In genomic region chr2:124035001-124035400, GRCh38 we compare ENCODE assay signal across 36 cellular contexts. TPM values are rescaled to one million over a fixed set of nuclear protein-coding genes. Genes with fewer than 3 reads are reported as not detected.
"Had no signal": no experiment of that assay in that cellular context is flagged by ENCODE, and none has a peak within 500 bp of the region (broad histone marks: within the 10 kb centered on the region; RNA-seq: fewer than 3 reads in every experiment).

No MANE protein-coding gene starts in this region.

- H3K36me3 Mint-ChIP-seq: activated naive CD8-positive, alpha-beta T cell treated with anti-CD3 and anti-CD28 coated beads for 36 hours had no signal

- H3K27me3 ChIP-seq: body of pancreas, MG63, SJCRH30 had no signal

- H3K9me3 ChIP-seq: body of pancreas, MG63, SJCRH30 had no signal

- H3K4me1 Mint-ChIP-seq: activated CD4-positive, alpha-beta T cell treated with anti-CD3 and anti-CD28 coated beads, Interleukin-2, amount 10 ng/mL, durations not matched to agents 24 days and 14 days; activated naive CD8-positive, alpha-beta T cell treated with anti-CD3 and anti-CD28 coated beads for 36 hours; activated T-helper 17 cell treated with anti-CD3 and anti-CD28 coated beads, Interleukin-2, amount 50 U/mL, for 72 hours had no signal

- H3K27me3 Mint-ChIP-seq: activated CD4-positive, alpha-beta T cell treated with anti-CD3 and anti-CD28 coated beads, Interleukin-2, amount 10 ng/mL, durations not matched to agents 24 days and 14 days; activated T-helper 17 cell treated with anti-CD3 and anti-CD28 coated beads, Interleukin-2, amount 50 U/mL, for 72 hours had no signal

- H3K4me2 ChIP-seq: PC-9 had no signal

- H3K36me3 ChIP-seq: MG63, SJCRH30, WERI-Rb-1 had no signal

- H3K4me3 ChIP-seq: body of pancreas, K562, MG63, PC-9, SJCRH30, SK-N-MC had no signal

- H3K4me1 ChIP-seq: body of pancreas, SJCRH30 had no signal

- DNase-seq: activated CD4-positive, alpha-beta T cell treated with anti-CD3 and anti-CD28 coated beads for 1 hour; activated CD4-positive, alpha-beta T cell treated with anti-CD3 and anti-CD28 coated beads, Interleukin-2, amount 10 ng/mL, durations not matched to agents 24 days and 14 days; activated CD4-positive, alpha-beta T cell treated with anti-CD3 and anti-CD28 coated beads, Interleukin-2, amount 50 U/mL, for 4 hours; activated CD4-positive, CD25-positive, alpha-beta regulatory T cell; activated CD8-positive, alpha-beta T cell treated with anti-CD3 and anti-CD28 coated beads for 36 hours; activated effector memory CD4-positive, alpha-beta T cell treated with anti-CD3 and anti-CD28 coated beads, Interleukin-2, amount 50 U/mL, for 16 hours; activated naive CD4-positive, alpha-beta T cell; activated naive CD4-positive, alpha-beta T cell treated with anti-CD3 and anti-CD28 coated beads, Interleukin-2, amount 50 U/mL, for 16 hours; activated naive CD8-positive, alpha-beta T cell treated with anti-CD3 and anti-CD28 coated beads for 36 hours; activated T-cell treated with anti-CD3 and anti-CD28 coated beads, Interleukin-2, amount 50 U/mL, for 1 hour; activated T-cell treated with anti-CD3 and anti-CD28 coated beads, Interleukin-2, amount 50 U/mL, for 72 hours; amygdala; body of pancreas; central memory CD4-positive, alpha-beta T cell; MG63; NCI-H1048; NCI-H1105 treated with DMSO at 0.1 percent for 48 hours; NCI-H1436; NCI-H1694; NCI-H1930; NCI-H2081 treated with DMSO at 0.1 percent for 48 hours; NCI-H524 treated with DMSO at 0.1 percent for 48 hours; NK-92 treated with Interleukin-12 subunit alpha and Interleukin-12 subunit beta, amount 100 ng/mL, for 24 hours; PC-9; SJCRH30; T1000; WERI-Rb-1 had no signal

- FAIRE-seq: astrocyte, K562, RCC 7860 had no signal

- H2AFZ ChIP-seq: PC-9 had no signal

- H3K27ac Mint-ChIP-seq: activated CD4-positive, alpha-beta T cell treated with anti-CD3 and anti-CD28 coated beads, Interleukin-2, amount 10 ng/mL, durations not matched to agents 24 days and 14 days; activated CD8-positive, alpha-beta T cell treated with anti-CD3 and anti-CD28 coated beads for 36 hours; activated naive CD8-positive, alpha-beta T cell treated with anti-CD3 and anti-CD28 coated beads for 36 hours; activated T-cell treated with anti-CD3 and anti-CD28 coated beads, Interleukin-2, amount 50 U/mL, for 72 hours; activated T-helper 17 cell treated with anti-CD3 and anti-CD28 coated beads, Interleukin-2, amount 50 U/mL, for 72 hours had no signal

- H3K9me3 Mint-ChIP-seq: activated CD4-positive, alpha-beta T cell treated with anti-CD3 and anti-CD28 coated beads, Interleukin-2, amount 10 ng/mL, durations not matched to agents 24 days and 14 days had no signal

- H3K4me3 Mint-ChIP-seq: activated CD4-positive, alpha-beta T cell treated with anti-CD3 and anti-CD28 coated beads, Interleukin-2, amount 10 ng/mL, durations not matched to agents 24 days and 14 days; activated CD8-positive, alpha-beta T cell treated with anti-CD3 and anti-CD28 coated beads for 36 hours; activated naive CD8-positive, alpha-beta T cell treated with anti-CD3 and anti-CD28 coated beads for 36 hours; activated T-cell treated with anti-CD3 and anti-CD28 coated beads, Interleukin-2, amount 50 U/mL, for 72 hours; activated T-helper 17 cell treated with anti-CD3 and anti-CD28 coated beads, Interleukin-2, amount 50 U/mL, for 72 hours had no signal

- ATAC-seq: activated CD8-positive, alpha-beta T cell treated with anti-CD3 and anti-CD28 coated beads for 36 hours; activated T-cell treated with anti-CD3 and anti-CD28 coated beads, Interleukin-2, amount 50 U/mL, for 72 hours; activated T-helper 17 cell treated with anti-CD3 and anti-CD28 coated beads, Interleukin-2, amount 50 U/mL, for 72 hours; body of pancreas; K562 had no signal

- H3K27ac ChIP-seq: body of pancreas, PC-9, SJCRH30, SK-N-MC, WERI-Rb-1 had no signal

RNA-seq across cellular contexts. Expression of gene CNTNAP5, which starts 9.9 kb away (rescaled TPM):
- total RNA-seq: activated CD4-positive, alpha-beta T cell treated with anti-CD3 and anti-CD28 coated beads, Interleukin-2, amount 10 ng/mL, durations not matched to agents 24 days and 14 days; activated CD8-positive, alpha-beta memory T cell treated with anti-CD3 and anti-CD28 coated beads for 36 hours; activated CD8-positive, alpha-beta T cell treated with anti-CD3 and anti-CD28 coated beads for 36 hours; activated naive CD8-positive, alpha-beta T cell treated with anti-CD3 and anti-CD28 coated beads for 36 hours; activated T-cell treated with anti-CD3 and anti-CD28 coated beads, Interleukin-2, amount 50 U/mL, for 72 hours; activated T-helper 17 cell treated with anti-CD3 and anti-CD28 coated beads, Interleukin-2, amount 50 U/mL, for 72 hours; K562; NCI-H460; PC-9; SJCRH30; T-helper 1 cell treated with Interleukin-12 subunit alpha and Interleukin-12 subunit beta and Interleukin-4 antibody, amounts not matched to agents 30 ng/mL and 1 ng/mL, for 36 hours; T-helper 2 cell treated with Interferon-gamma antibody and Interleukin-4, amounts not matched to agents 100 ng/mL and 5 ng/mL, for 36 hours had no signal
